ENCODE assay signal across 31 cellular contexts in the genomic region with DNA sequence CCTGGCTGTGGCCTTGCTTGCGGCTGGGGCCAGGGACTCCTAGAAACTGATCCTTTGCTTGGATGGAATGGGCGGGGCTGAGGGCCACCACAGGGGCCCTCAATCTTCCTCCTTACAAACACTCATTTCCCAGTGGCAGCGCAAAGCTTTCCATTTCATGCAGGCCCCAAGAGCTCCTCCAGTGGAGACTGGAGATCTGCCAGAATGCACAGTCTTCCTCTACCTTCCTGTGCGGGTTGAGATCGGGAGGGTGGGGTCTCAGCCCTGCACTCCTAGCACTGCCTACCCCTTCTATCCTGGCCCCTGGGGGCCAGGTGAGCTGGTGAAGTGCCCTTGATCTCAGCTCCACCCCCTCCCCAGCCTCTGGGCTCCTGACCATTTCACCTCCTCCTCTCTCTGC. TPM values are rescaled to one million over a fixed set of nuclear protein-coding genes. Genes with fewer than 3 reads are reported as not detected.
A peak's percentile ranks its signal among the peaks of the same experiment; 100 is the strongest.
DNase-seq lines count a peak whose midpoint lies in the region; ATAC-seq and TF ChIP-seq lines count a peak whose summit lies in the region.
"Had no signal": no experiment of that assay in that cellular context is flagged by ENCODE, and none has a peak within 500 bp of the region (broad histone marks: within the 10 kb centered on the region; RNA-seq: fewer than 3 reads in every experiment).

No MANE protein-coding gene starts in this region.

- CTCF ChIA-PET in RWPE1 (lab: Yijun Ruan, JAX): interaction anchor here (0.6 to 2.0 kb wide), 4 partner anchors 42 to 154 kb away, joined by 3 to 10 read pairs (median 3); no protein-coding TSS in a partner anchor

- peaks cover 0 to 2% of the 10 kb centered on the region in 2 donors for H3K4me1 ChIP-seq in lung (ENCODE audit: control insufficient read depth in 2 of 2, insufficient read depth in 2 of 2, low read length in 2 of 2)

- peaks cover 0 to 33% of the 10 kb centered on the region in 2 donors for H3K36me3 ChIP-seq in lung (ENCODE audit: control insufficient read depth in 2 of 2, insufficient read depth in 2 of 2, low read length in 2 of 2)

- H3K4me3 ChIP-seq in lung: no peak overlapping the region
- H3K4me3 ChIP-seq: cardiac muscle cell, esophagus muscularis mucosa, psoas muscle, SK-N-MC, thoracic aorta had no signal

- H3K27me3 ChIP-seq in lung (ENCODE audit: control insufficient read depth, insufficient read depth): no peaks in the 10 kb centered on the region
- H3K27me3 ChIP-seq: cardiac muscle cell, esophagus muscularis mucosa had no signal

- ATAC-seq in lung (ENCODE audit: insufficient read depth, low FRiP score) (no peak), HG02571 (IDR thresholded peaks at IDR 0.05; ENCODE audit: unreplicated experiment) (no peak)
- ATAC-seq: activated CD8-positive, alpha-beta memory T cell treated with anti-CD3 and anti-CD28 coated beads, Interleukin-2, amount 10 ng/mL, durations not matched to agents 7 days and 5 days; effector memory CD8-positive, alpha-beta T cell; psoas muscle; T-helper 17 cell had no signal

- H3K27ac ChIP-seq in RWPE1 (peak overlapping the region; percentile 77), lung (ENCODE audit: low read depth in 1 of 2, low read length in 1 of 2) (peak overlapping the region in 1 of 2 donors; percentile 37)
- H3K27ac ChIP-seq: cardiac muscle cell, esophagus muscularis mucosa, psoas muscle, SK-N-MC, thoracic aorta had no signal

- H3K27me3 Mint-ChIP-seq in T-helper 1 cell treated with Interleukin-12 subunit alpha and Interleukin-12 subunit beta and Interleukin-4 antibody, amounts not matched to agents 30 μg/mL and 1 μg/mL, for 36 hours (ENCODE audit: low read depth): no peaks in the 10 kb centered on the region
- H3K27me3 Mint-ChIP-seq in chondrocyte (ENCODE audit: low read depth): no peaks in the 10 kb centered on the region
- H3K27me3 Mint-ChIP-seq: activated CD8-positive, alpha-beta memory T cell treated with anti-CD3 and anti-CD28 coated beads, Interleukin-2, amount 10 ng/mL, durations not matched to agents 7 days and 5 days; CD4-positive, alpha-beta T cell; effector memory CD8-positive, alpha-beta T cell; memory B cell; T-helper 17 cell had no signal

- H3K9me3 ChIP-seq in lung (ENCODE audit: control insufficient read depth in 2 of 2, insufficient read depth in 1 of 2, low read length in 1 of 2): no peaks in the 10 kb centered on the region
- H3K9me3 ChIP-seq: esophagus muscularis mucosa, psoas muscle, thoracic aorta had no signal

- 72 to 77% methylated on average over 5 of the region's 5 CpGs for WGBS in lung, 2 donors

- no peaks in the 10 kb centered on the region for H3K4me1 Mint-ChIP-seq in T-helper 1 cell treated with Interleukin-12 subunit alpha and Interleukin-12 subunit beta and Interleukin-4 antibody, amounts not matched to agents 30 μg/mL and 1 μg/mL, for 36 hours (ENCODE audit: low read depth)
- H3K4me1 Mint-ChIP-seq in chondrocyte (ENCODE audit: low read depth): peaks cover 4% of the 10 kb centered on the region
- H3K4me1 Mint-ChIP-seq: activated CD8-positive, alpha-beta memory T cell treated with anti-CD3 and anti-CD28 coated beads, Interleukin-2, amount 10 ng/mL, durations not matched to agents 7 days and 5 days; memory B cell had no signal

- peak overlapping the region; percentile 36 for H3K27ac Mint-ChIP-seq in T-helper 1 cell treated with Interleukin-12 subunit alpha and Interleukin-12 subunit beta and Interleukin-4 antibody, amounts not matched to agents 30 μg/mL and 1 μg/mL, for 36 hours
- no peak overlapping the region for H3K27ac Mint-ChIP-seq in chondrocyte (ENCODE audit: unreplicated experiment)
- H3K27ac Mint-ChIP-seq: activated CD8-positive, alpha-beta memory T cell treated with anti-CD3 and anti-CD28 coated beads, Interleukin-2, amount 10 ng/mL, durations not matched to agents 7 days and 5 days; CD4-positive, alpha-beta T cell; memory B cell; T-helper 17 cell had no signal

- POLR2A ChIA-PET in RWPE1 (lab: Yijun Ruan, JAX; ENCODE audit: low non-redundant PET): no interaction called here

- H3K9me3 Mint-ChIP-seq in T-helper 1 cell treated with Interleukin-12 subunit alpha and Interleukin-12 subunit beta and Interleukin-4 antibody, amounts not matched to agents 30 μg/mL and 1 μg/mL, for 36 hours: no peaks in the 10 kb centered on the region
- H3K9me3 Mint-ChIP-seq in chondrocyte (ENCODE audit: low read depth): no peaks in the 10 kb centered on the region
- H3K9me3 Mint-ChIP-seq: CD4-positive, alpha-beta T cell; effector memory CD8-positive, alpha-beta T cell; memory B cell had no signal

- no peak overlapping the region for H3K4me3 Mint-ChIP-seq in T-helper 1 cell treated with Interleukin-12 subunit alpha and Interleukin-12 subunit beta and Interleukin-4 antibody, amounts not matched to agents 30 μg/mL and 1 μg/mL, for 36 hours
- no peak overlapping the region for H3K4me3 Mint-ChIP-seq in chondrocyte (ENCODE audit: unreplicated experiment)
- H3K4me3 Mint-ChIP-seq: activated CD8-positive, alpha-beta memory T cell treated with anti-CD3 and anti-CD28 coated beads, Interleukin-2, amount 10 ng/mL, durations not matched to agents 7 days and 5 days; CD4-positive, alpha-beta T cell; effector memory CD8-positive, alpha-beta T cell; memory B cell; T-helper 17 cell had no signal

- TF ChIP-seq CTCF in RWPE1 (conservative IDR thresholded peaks at IDR 0.05; ENCODE audit: low read depth) (no peak), lung (IDR thresholded peaks at IDR 0.05; ENCODE audit: control extremely low read depth, extremely low read depth) (no peak), chondrocyte (IDR thresholded peaks at IDR 0.05) (no peak)

- H3K36me3 Mint-ChIP-seq in T-helper 1 cell treated with Interleukin-12 subunit alpha and Interleukin-12 subunit beta and Interleukin-4 antibody, amounts not matched to agents 30 μg/mL and 1 μg/mL, for 36 hours (ENCODE audit: low read depth): peaks cover 17% of the 10 kb centered on the region
- peaks cover 18% of the 10 kb centered on the region for H3K36me3 Mint-ChIP-seq in chondrocyte (ENCODE audit: low read depth)

- DNase-seq in T-helper 1 cell: no peak
- DNase-seq in ELF-1 (ENCODE audit: low read depth, low spot score): peak; percentile 46
- no peak for DNase-seq in RWPE1 (ENCODE audit: low spot score)
- peak; percentile 59 for DNase-seq in lung (ENCODE audit: low spot score)
- DNase-seq in NCI-H2029 treated with DMSO at 0.1 percent for 48 hours (lab: John Stamatoyannopoulos, UW): no peak
- DNase-seq in chondrocyte (ENCODE audit: low spot score): no peak
- DNase-seq: activated CD4-positive, alpha-beta T cell treated with anti-CD3 and anti-CD28 coated beads for 4 hours; activated CD8-positive, alpha-beta memory T cell treated with anti-CD3 and anti-CD28 coated beads, Interleukin-2, amount 10 ng/mL, durations not matched to agents 7 days and 5 days; activated naive CD4-positive, alpha-beta T cell treated with anti-CD3 and anti-CD28 coated beads, Interleukin-2, amount 50 U/mL, for 16 hours; CD4-positive, alpha-beta T cell; cortex of kidney; effector memory CD8-positive, alpha-beta T cell; foreskin melanocyte; GOT3; NCI-H1092; NCI-H1930; NCI-H226; NCI-H748 treated with DMSO at 0.1 percent for 48 hours; nucleus accumbens; psoas muscle; stimulated activated CD4-positive, alpha-beta T cell treated with anti-CD3 and anti-CD28 coated beads, Interleukin-15, amount 100 ng/mL, for 24 hours; stimulated activated naive CD4-positive, alpha-beta T cell; T-helper 17 cell had no signal

RNA-seq across cellular contexts. Expression of a gene that starts 1.7 kb away (rescaled TPM):
- 1 to 10 TPM; 2.1 to 5.8 TPM for total RNA-seq in lung
- 1 to 10 TPM; 1.1 to 5.0 TPM for polyA plus RNA-seq in lung
- 0.57 TPM in 1 of 3 replicates, not detected in the others for total RNA-seq in chondrocyte
- total RNA-seq: A172, thoracic aorta had no signal

RNA-seq across cellular contexts. Expression of a gene that starts 6.7 kb away (rescaled TPM):
- total RNA-seq in lung (10 to 100 TPM; 11.8 to 32.9 TPM), chondrocyte (33.1 to 38.9 TPM (median 35.9 TPM) in 3 replicates)
- polyA plus RNA-seq in lung: 10 to 100 TPM; 17.9 to 24.5 TPM

RNA-seq across cellular contexts. Expression of a gene that starts 13.5 kb away (rescaled TPM):
- total RNA-seq in lung (10 to 100 TPM; 41.9 to 60.5 TPM), chondrocyte (67.6 to 77.2 TPM (median 67.9 TPM) in 3 replicates)
- 10 to 100 TPM; 33.5 to 37.0 TPM for polyA plus RNA-seq in lung

RNA-seq across cellular contexts. Expression of a gene that starts 38.9 kb away (rescaled TPM):
- total RNA-seq in lung: 10 to 100 TPM; 28.5 to 35.4 TPM
- 10 to 100 TPM; 30.6 to 47.5 TPM for polyA plus RNA-seq in lung
- total RNA-seq in chondrocyte: 50.5 to 58.3 TPM (median 52.8 TPM) in 3 replicates

RNA-seq across cellular contexts. Expression of a gene that starts 39.7 kb away (rescaled TPM):
- total RNA-seq in lung (10 to 100 TPM; 49.7 to 98.9 TPM), chondrocyte (131 to 147 TPM (median 135 TPM) in 3 replicates)
- 100 to 1,000 TPM; 104 to 164 TPM for polyA plus RNA-seq in lung

Comparison
In these comparisons a context has a peak if more than half of its experiments do, and no peak if none do; other contexts are left out.
1. DNase-seq: peak in ELF-1 (single experiment) and lung (single experiment); none in T-helper 1 cell (0 of 5), RWPE1 (single experiment), NCI-H2029 treated with DMSO at 0.1 percent for 48 hours (single experiment) and chondrocyte (single experiment).